Comparison of ENCODE assay signal across 34 cellular contexts in genomic region chr17:42040818-42041217, GRCh38. TPM values are rescaled to one million over a fixed set of nuclear protein-coding genes. Genes with fewer than 3 reads are reported as not detected.
"Had no signal": no experiment of that assay in that cellular context is flagged by ENCODE, and none has a peak within 500 bp of the region (broad histone marks: within the 10 kb centered on the region; RNA-seq: fewer than 3 reads in every experiment).

No MANE protein-coding gene starts in this region.

- H3K4me3 ChIP-seq: adrenal gland, body of pancreas, breast epithelium, SJSA1 had no signal

- H3K9me3 Mint-ChIP-seq: activated B cell treated with CpG ODN at 0.5 μM for 24 hours; activated CD4-positive, alpha-beta memory T cell treated with anti-CD3 and anti-CD28 coated beads for 36 hours; activated naive CD4-positive, alpha-beta T cell treated with anti-CD3 and anti-CD28 coated beads for 36 hours; activated naive CD4-positive, alpha-beta T cell treated with anti-CD3 and anti-CD28 coated beads, Interleukin-2, amount 50 U/mL, for 72 hours; activated T-cell treated with anti-CD3 and anti-CD28 coated beads, Interleukin-2, amount 50 U/mL, for 4 hours; activated T-helper 1 cell treated with anti-CD3 and anti-CD28 coated beads, Interleukin-12 subunit alpha, Interleukin-12 subunit beta, Interleukin-2, Interleukin-4 antibody, amounts not matched to agents 30 ng/mL and 10 ng/mL and 1 ng/mL, durations not matched to agents 14 hours and 24 hours and 36 hours had no signal

- DNase-seq: activated B cell treated with CpG ODN at 0.5 μM for 24 hours; activated CD4-positive, alpha-beta memory T cell treated with anti-CD3 and anti-CD28 coated beads for 36 hours; activated CD4-positive, alpha-beta T cell treated with anti-CD3 and anti-CD28 coated beads for 4 hours; activated CD4-positive, alpha-beta T cell treated with anti-CD3 and anti-CD28 coated beads, Interleukin-2, amount 50 U/mL, for 1 hour; activated CD4-positive, CD25-positive, alpha-beta regulatory T cell treated with anti-CD3 and anti-CD28 coated beads, Interleukin-2, amount 50 U/mL, for 72 hours; activated CD8-positive, alpha-beta memory T cell treated with anti-CD3 and anti-CD28 coated beads, Interleukin-2, amount 50 U/mL, for 4 hours; activated gamma-delta T cell treated with Interleukin-2 at 50 U/mL for 16 hours; activated naive CD4-positive, alpha-beta T cell treated with anti-CD3 and anti-CD28 coated beads for 36 hours; activated T-cell treated with anti-CD3 and anti-CD28 coated beads for 4 hours; activated T-cell treated with anti-CD3 and anti-CD28 coated beads, Interleukin-2, amount 50 U/mL, for 4 hours; adrenal gland; body of pancreas; MM.1S; MV-4-11; NCI-H1092; NCI-H1436 treated with DMSO at 0.1 percent for 48 hours; NCI-H1694 treated with DMSO at 0.1 percent for 48 hours; NCI-H2029; NCI-H345; NCI-H524 treated with DMSO at 0.1 percent for 48 hours; SHP77 treated with DMSO at 0.1 percent for 48 hours; SW 1271; T-helper 1 cell; T-helper 2 cell; T-helper 9 cell had no signal

- H3K4me3 Mint-ChIP-seq: activated B cell treated with CpG ODN at 0.5 μM for 24 hours; activated CD4-positive, alpha-beta memory T cell treated with anti-CD3 and anti-CD28 coated beads for 36 hours; activated naive CD4-positive, alpha-beta T cell treated with anti-CD3 and anti-CD28 coated beads for 36 hours; activated T-cell treated with anti-CD3 and anti-CD28 coated beads, Interleukin-2, amount 50 U/mL, for 4 hours; activated T-helper 1 cell treated with anti-CD3 and anti-CD28 coated beads, Interleukin-12 subunit alpha, Interleukin-12 subunit beta, Interleukin-2, Interleukin-4 antibody, amounts not matched to agents 30 ng/mL and 10 ng/mL and 1 ng/mL, durations not matched to agents 14 hours and 24 hours and 36 hours had no signal

- H3K27ac Mint-ChIP-seq: activated B cell treated with CpG ODN at 0.5 μM for 24 hours; activated CD4-positive, alpha-beta memory T cell treated with anti-CD3 and anti-CD28 coated beads for 36 hours; activated naive CD4-positive, alpha-beta T cell treated with anti-CD3 and anti-CD28 coated beads for 36 hours; activated naive CD4-positive, alpha-beta T cell treated with anti-CD3 and anti-CD28 coated beads, Interleukin-2, amount 50 U/mL, for 72 hours; activated T-helper 1 cell treated with anti-CD3 and anti-CD28 coated beads, Interleukin-12 subunit alpha, Interleukin-12 subunit beta, Interleukin-2, Interleukin-4 antibody, amounts not matched to agents 30 ng/mL and 10 ng/mL and 1 ng/mL, durations not matched to agents 14 hours and 24 hours and 36 hours had no signal

- FAIRE-seq: astrocyte had no signal

- H3K4me1 Mint-ChIP-seq: activated B cell treated with CpG ODN at 0.5 μM for 24 hours had no signal

- H3K27me3 Mint-ChIP-seq: activated B cell treated with CpG ODN at 0.5 μM for 24 hours had no signal

- H3K27me3 ChIP-seq: adrenal gland, body of pancreas, breast epithelium, SJSA1 had no signal

- H3K4me1 ChIP-seq: adrenal gland, breast epithelium, SJSA1 had no signal

- H3K36me3 Mint-ChIP-seq: activated CD4-positive, alpha-beta memory T cell treated with anti-CD3 and anti-CD28 coated beads for 36 hours; activated naive CD4-positive, alpha-beta T cell treated with anti-CD3 and anti-CD28 coated beads, Interleukin-2, amount 50 U/mL, for 72 hours had no signal

- ATAC-seq: activated naive CD4-positive, alpha-beta T cell treated with anti-CD3 and anti-CD28 coated beads, Interleukin-2, amount 50 U/mL, for 72 hours; body of pancreas; Panc1 had no signal

- H3K36me3 ChIP-seq: adrenal gland, breast epithelium, SJSA1 had no signal

- H3K27ac ChIP-seq: adrenal gland, body of pancreas, breast epithelium, SJSA1, VCaP had no signal

- H3K9me3 ChIP-seq: adrenal gland, body of pancreas, breast epithelium, SJSA1 had no signal

RNA-seq across cellular contexts. Expression of gene ZNF385C, which starts 57.5 kb away (rescaled TPM):
- total RNA-seq: activated T-helper 1 cell treated with anti-CD3 and anti-CD28 coated beads, Interleukin-12 subunit alpha, Interleukin-12 subunit beta, Interleukin-2, Interleukin-4 antibody, amounts not matched to agents 30 ng/mL and 10 ng/mL and 1 ng/mL, durations not matched to agents 14 hours and 24 hours and 36 hours; LHCN-M2; RPMI7951; SJSA1 had no signal
